In the genomic region with DNA sequence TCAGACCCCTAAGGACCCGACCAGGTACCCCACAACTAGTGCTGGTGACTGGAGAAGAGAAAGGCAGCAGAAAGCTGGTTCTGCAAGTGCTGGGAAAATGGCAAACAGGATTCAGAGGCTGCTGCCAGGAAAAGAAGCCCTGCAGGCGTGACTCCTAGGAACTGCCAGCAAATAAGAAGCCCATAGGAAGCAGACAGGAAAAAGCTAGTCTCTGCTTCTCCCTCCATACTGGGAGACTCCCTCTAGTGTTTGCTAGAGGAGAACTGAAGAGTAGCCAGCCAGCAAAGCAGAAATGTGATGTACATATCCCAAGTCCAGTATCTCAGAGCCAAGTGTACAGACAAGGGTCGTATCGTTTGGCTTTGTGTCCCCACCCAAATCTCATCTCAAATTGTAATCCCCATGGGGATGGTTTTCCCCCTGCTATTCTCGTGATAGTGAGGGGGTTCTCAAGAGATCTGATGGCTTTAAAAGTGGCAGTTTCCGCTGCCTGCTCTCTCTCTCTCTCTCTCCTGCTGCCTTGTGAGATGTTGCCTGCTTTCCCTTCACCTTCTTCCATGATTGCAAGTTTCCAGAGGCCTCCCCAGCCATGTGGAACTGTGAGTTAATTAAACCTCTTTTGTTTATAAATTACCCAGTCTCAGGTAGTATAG, we compare ENCODE assay signal across 9 cellular contexts. TPM values are rescaled to one million over a fixed set of nuclear protein-coding genes. Genes with fewer than 3 reads are reported as not detected.
DNase-seq lines count a peak whose midpoint lies in the region; ATAC-seq and TF ChIP-seq lines count a peak whose summit lies in the region.
"Had no signal": no experiment of that assay in that cellular context is flagged by ENCODE, and none has a peak within 500 bp of the region (broad histone marks: within the 10 kb centered on the region; RNA-seq: fewer than 3 reads in every experiment).

No MANE protein-coding gene starts in this region.

- no peak overlapping the region for H3K27ac Mint-ChIP-seq in T-helper 17 cell
- H3K27ac Mint-ChIP-seq: CD4-positive, CD25-positive, alpha-beta regulatory T cell had no signal

- WGBS in heart right ventricle, 2 donors, result 34 to 38% methylated on average over 6 of the region's 6 CpGs

- peak; percentile 8 to 55 (median 44) for TF ChIP-seq CTCF in heart right ventricle (IDR thresholded peaks at IDR 0.05)

- H3K27me3 ChIP-seq in heart right ventricle, result no peaks in the 10 kb centered on the region

- H3K4me3 ChIP-seq in heart right ventricle, result no peak overlapping the region
- no peak overlapping the region for H3K4me3 ChIP-seq in skeletal muscle cell (ENCODE audit: low read depth, low read length)

- DNase-seq in Right ventricle myocardium inferior (ENCODE audit: missing footprints), result peak; percentile 52
- DNase-seq in cardiac septum (ENCODE audit: low spot score), result no peak
- peak; percentile 5 for DNase-seq in UCSD-AML1 (lab: John Stamatoyannopoulos, UW; ENCODE audit: unreplicated experiment)
- peak in 1 of 2 donors; percentile 4 for DNase-seq in heart right ventricle
- DNase-seq in skeletal muscle cell (ENCODE audit: low read depth), result peak; percentile 45
- DNase-seq in NOMO-1 treated with dmso at 0.1 percent for 144 hours (lab: John Stamatoyannopoulos, UW; ENCODE audit: unreplicated experiment), result no peak
- DNase-seq in T-helper 17 cell, result no peak
- DNase-seq: CD4-positive, CD25-positive, alpha-beta regulatory T cell had no signal

- ATAC-seq in Right ventricle myocardium inferior (peak; percentile 76), heart right ventricle (peak in 4 of 8 donors; percentile 29 to 81 (median 53)), T-helper 17 cell (no peak), GM21447 (IDR thresholded peaks at IDR 0.05; ENCODE audit: unreplicated experiment) (no peak)

- H3K4me1 Mint-ChIP-seq in T-helper 17 cell, result no peaks in the 10 kb centered on the region
- H3K4me1 Mint-ChIP-seq: CD4-positive, CD25-positive, alpha-beta regulatory T cell had no signal

- H3K27ac ChIP-seq in heart right ventricle, result no peak overlapping the region

- intact Hi-C loops in Right ventricle myocardium inferior (cut with DNase I) (no loop called here), cardiac septum (cut with DNase I) (no loop called here), heart right ventricle (cut with DNase I) (loop anchor here in 1 of 10 donors (10.0 kb wide), 1 partner anchor 62 kb away; no protein-coding TSS in a partner anchor)

- H3K27me3 Mint-ChIP-seq in T-helper 17 cell, result no peaks in the 10 kb centered on the region
- H3K27me3 Mint-ChIP-seq: CD4-positive, CD25-positive, alpha-beta regulatory T cell had no signal

- no peak overlapping the region for H3K4me3 Mint-ChIP-seq in T-helper 17 cell
- H3K4me3 Mint-ChIP-seq: CD4-positive, CD25-positive, alpha-beta regulatory T cell had no signal

- H3K36me3 Mint-ChIP-seq in T-helper 17 cell (ENCODE audit: low read depth), result no peaks in the 10 kb centered on the region
- H3K36me3 Mint-ChIP-seq: CD4-positive, CD25-positive, alpha-beta regulatory T cell had no signal

- H3K9me3 ChIP-seq in heart right ventricle (no peaks in the 10 kb centered on the region), T-helper 17 cell (ENCODE audit: control insufficient read depth, low read length, poor library complexity, severe bottlenecking) (peaks cover 2% of the 10 kb centered on the region)

- peaks cover 0 to 2% (median 0%) of the 10 kb centered on the region in 9 donors for H3K4me1 ChIP-seq in heart right ventricle

- H3K36me3 ChIP-seq in heart right ventricle, result no peaks in the 10 kb centered on the region

RNA-seq across cellular contexts. Expression of a gene that starts 38.1 kb away (rescaled TPM):
- total RNA-seq in Right ventricle myocardium inferior, result 14.1 TPM
- total RNA-seq in cardiac septum, result 8.9 TPM
- 10 to 100 TPM in 3 of 10 donors, 1 to 10 TPM in 7; 5.7 to 14.3 (median 7.8) TPM for total RNA-seq in heart right ventricle
- 10 to 100 TPM in 1 of 2 donors, 1 to 10 TPM in 1; 4.3 to 12.1 TPM for polyA plus RNA-seq in heart right ventricle
- not detected for total RNA-seq in T-helper 17 cell
- total RNA-seq: CD4-positive, CD25-positive, alpha-beta regulatory T cell had no signal

Comparison
In these comparisons a context has a peak if more than half of its experiments do, and no peak if none do; other contexts are left out.
1. DNase-seq: peak in Right ventricle myocardium inferior (single experiment), UCSD-AML1 (single experiment) and skeletal muscle cell (single experiment); none in cardiac septum (single experiment), NOMO-1 treated with dmso at 0.1 percent for 144 hours (single experiment) and T-helper 17 cell (0 of 3).